ENCODE assay signal across 24 cellular contexts in genomic region chr14:62097824-62098223, GRCh38.
"Had no signal": no experiment of that assay in that cellular context is flagged by ENCODE, and none has a peak within 500 bp of the region (broad histone marks: within the 10 kb centered on the region; RNA-seq: fewer than 3 reads in every experiment).

No MANE protein-coding gene starts in this region.

- H3K4me3 ChIP-seq: ascending aorta, body of pancreas had no signal

- H3K27ac Mint-ChIP-seq: activated CD4-positive, alpha-beta memory T cell treated with anti-CD3 and anti-CD28 coated beads for 36 hours; activated CD4-positive, alpha-beta T cell treated with anti-CD3 and anti-CD28 coated beads, Interleukin-2, amount 10 ng/mL, durations not matched to agents 7 days and 5 days; activated naive CD4-positive, alpha-beta T cell treated with anti-CD3 and anti-CD28 coated beads, Interleukin-2, amount 50 U/mL, for 72 hours; activated naive CD8-positive, alpha-beta T cell treated with anti-CD3 and anti-CD28 coated beads, Interleukin-2, amount 50 U/mL, for 24 hours; T-helper 17 cell; WTC11 had no signal

- ATAC-seq: activated naive CD4-positive, alpha-beta T cell treated with anti-CD3 and anti-CD28 coated beads, Interleukin-2, amount 50 U/mL, for 72 hours; activated naive CD8-positive, alpha-beta T cell treated with anti-CD3 and anti-CD28 coated beads, Interleukin-2, amount 50 U/mL, for 24 hours; activated T-cell treated with anti-CD3 and anti-CD28 coated beads, Interleukin-2, amount 50 U/mL, for 4 hours; body of pancreas; T-helper 17 cell; WTC11 had no signal

- H3K27me3 ChIP-seq: ascending aorta, body of pancreas had no signal

- FAIRE-seq: bronchial epithelial cell had no signal

- H3K4me3 Mint-ChIP-seq: activated CD4-positive, alpha-beta memory T cell treated with anti-CD3 and anti-CD28 coated beads for 36 hours; activated CD4-positive, alpha-beta T cell treated with anti-CD3 and anti-CD28 coated beads, Interleukin-2, amount 10 ng/mL, durations not matched to agents 7 days and 5 days; activated naive CD8-positive, alpha-beta T cell treated with anti-CD3 and anti-CD28 coated beads, Interleukin-2, amount 50 U/mL, for 24 hours; activated T-cell treated with anti-CD3 and anti-CD28 coated beads, Interleukin-2, amount 50 U/mL, for 4 hours; T-helper 17 cell; WTC11 had no signal

- H3K36me3 ChIP-seq: ascending aorta had no signal

- H3K4me1 Mint-ChIP-seq: activated CD4-positive, alpha-beta T cell treated with anti-CD3 and anti-CD28 coated beads, Interleukin-2, amount 10 ng/mL, durations not matched to agents 7 days and 5 days; T-helper 17 cell; WTC11 had no signal

- H3K9me3 Mint-ChIP-seq: activated CD4-positive, alpha-beta memory T cell treated with anti-CD3 and anti-CD28 coated beads for 36 hours; activated CD4-positive, alpha-beta T cell treated with anti-CD3 and anti-CD28 coated beads, Interleukin-2, amount 10 ng/mL, durations not matched to agents 7 days and 5 days; activated naive CD4-positive, alpha-beta T cell treated with anti-CD3 and anti-CD28 coated beads, Interleukin-2, amount 50 U/mL, for 72 hours; activated naive CD8-positive, alpha-beta T cell treated with anti-CD3 and anti-CD28 coated beads, Interleukin-2, amount 50 U/mL, for 24 hours had no signal

- H3K27ac ChIP-seq: ascending aorta, body of pancreas had no signal

- DNase-seq: activated CD4-positive, alpha-beta memory T cell treated with anti-CD3 and anti-CD28 coated beads for 36 hours; activated CD4-positive, alpha-beta T cell treated with anti-CD3 and anti-CD28 coated beads, Interleukin-2, amount 10 ng/mL, durations not matched to agents 7 days and 5 days; activated CD8-positive, alpha-beta memory T cell treated with anti-CD3 and anti-CD28 coated beads for 24 hours; activated effector memory CD4-positive, alpha-beta T cell treated with anti-CD3 and anti-CD28 coated beads, Interleukin-2, amount 50 U/mL, for 16 hours; activated naive CD4-positive, alpha-beta T cell treated with Interleukin-2 at 50 U/mL for 16 hours; activated naive CD8-positive, alpha-beta T cell treated with anti-CD3 and anti-CD28 coated beads, Interleukin-2, amount 50 U/mL, for 24 hours; activated T-cell treated with anti-CD3 and anti-CD28 coated beads, Interleukin-2, amount 50 U/mL, for 4 hours; amniotic stem cell; body of pancreas; KG1; NCI-H1092; NCI-H1417; NCI-H2029; NCI-H2107; NCI-H446; NCI-H524 treated with DMSO at 0.1 percent for 48 hours; NCI-H748 treated with DMSO at 0.1 percent for 48 hours; SIG-M5; T-helper 17 cell; T-helper 9 cell had no signal

- H3K36me3 Mint-ChIP-seq: activated CD4-positive, alpha-beta memory T cell treated with anti-CD3 and anti-CD28 coated beads for 36 hours; activated naive CD4-positive, alpha-beta T cell treated with anti-CD3 and anti-CD28 coated beads, Interleukin-2, amount 50 U/mL, for 72 hours had no signal

- H3K4me1 ChIP-seq: ascending aorta, body of pancreas had no signal
